In genomic region chr9:72364679-72365524, GRCh38 we compare ENCODE assay signal across 8 cellular contexts.
DNase-seq lines count a peak whose midpoint lies in the region; ATAC-seq and TF ChIP-seq lines count a peak whose summit lies in the region.

Gene ZFAND5, minus strand, starts transcription at chr9:72365208. Its CDS starts 4,430 bp downstream, at chr9:72360778.

- DNase-seq in 8988T (peak; percentile 93), NCI-H2107 (lab: John Stamatoyannopoulos, UW) (peak; percentile 85), UCSD-AML1 (lab: John Stamatoyannopoulos, UW; ENCODE audit: unreplicated experiment) (peak; percentile 98), brain microvascular endothelial cell (peak; percentile 97), skeletal muscle cell (ENCODE audit: low read depth) (peak; percentile 97)

- no peaks in the 10 kb centered on the region for H3K27me3 ChIP-seq in brain microvascular endothelial cell (replicated peaks)

- peak; percentile 74 for ATAC-seq in GM18519 (IDR thresholded peaks at IDR 0.05; ENCODE audit: low FRiP score, unreplicated experiment)
- peak; percentile 56 for ATAC-seq in HG03060 (IDR thresholded peaks at IDR 0.05; ENCODE audit: low read depth, unreplicated experiment)

- H3K4me3 ChIP-seq in brain microvascular endothelial cell (ENCODE audit: low read depth, low read length), result peak within 1 kb of the TSS; percentile 92
- peak within 1 kb of the TSS; percentile 95 for H3K4me3 ChIP-seq in iPS-11a (ENCODE audit: low read depth, low read length)
- peak within 1 kb of the TSS; percentile 84 for H3K4me3 ChIP-seq in skeletal muscle cell (ENCODE audit: low read depth, low read length)

- in situ Hi-C loops in brain microvascular endothelial cell (cut with HindIII; ENCODE audit: low pct_ligation_motif_present, low sequenced_read_pairs), result loop anchor here (25.0 kb wide), 1 partner anchor 222 kb away; no protein-coding TSS in a partner anchor

- TF ChIP-seq CTCF in brain microvascular endothelial cell (IDR thresholded peaks at IDR 0.05; ENCODE audit: low read depth, low read length, missing control alignments), result no peak

- H3K27ac ChIP-seq in brain microvascular endothelial cell, result peak within 1 kb of the TSS; percentile 99

- peaks cover 29% of the 10 kb centered on the region for H3K36me3 ChIP-seq in brain microvascular endothelial cell (replicated peaks)

Comparison
In these comparisons a context has a peak if more than half of its experiments do, and no peak if none do; other contexts are left out.
1. Peak in every context shown above with its lines: DNase-seq, ATAC-seq, H3K4me3 ChIP-seq and H3K27ac ChIP-seq.